In the genomic region with DNA sequence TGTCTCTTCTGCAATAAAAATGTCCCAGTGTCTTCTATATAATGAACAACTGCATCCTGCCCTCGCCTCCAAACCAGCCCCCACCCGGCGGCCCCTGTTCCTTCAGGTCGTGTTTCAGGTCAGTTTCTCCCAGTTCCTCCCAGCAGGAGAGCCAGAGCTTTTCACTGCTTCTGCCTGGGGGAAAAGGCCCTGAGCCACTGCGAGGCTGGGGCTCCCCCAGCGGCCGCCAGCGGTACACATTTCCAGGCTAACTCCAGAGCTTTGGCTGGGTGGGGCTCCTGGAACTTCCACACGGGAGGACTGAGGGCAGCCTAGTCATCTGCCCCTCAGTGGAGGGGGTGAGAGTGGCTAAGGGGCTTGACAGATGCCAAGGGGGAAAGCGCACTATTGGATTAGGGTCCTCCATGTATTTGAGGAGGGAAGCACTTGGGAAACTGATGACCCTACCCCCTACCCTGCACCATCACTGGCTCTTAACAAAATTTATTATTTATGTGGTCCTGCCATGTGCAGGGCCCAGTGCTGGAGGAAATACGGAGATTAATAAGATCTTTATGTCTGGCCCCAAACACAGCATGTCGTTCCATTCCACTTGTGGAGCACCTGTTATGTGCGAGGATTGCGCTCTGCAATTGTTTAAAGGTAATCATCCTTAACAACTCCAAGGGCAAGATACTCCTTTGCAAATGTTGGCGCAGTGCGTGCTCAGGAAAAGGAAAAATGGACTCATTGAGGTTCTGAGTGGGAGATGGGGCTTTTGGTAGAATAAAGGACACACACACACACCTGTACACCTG, we compare ENCODE assay signal across 8 cellular contexts. TPM values are rescaled to one million over a fixed set of nuclear protein-coding genes. Genes with fewer than 3 reads are reported as not detected.
DNase-seq lines count a peak whose midpoint lies in the region; ATAC-seq and TF ChIP-seq lines count a peak whose summit lies in the region.

No MANE protein-coding gene starts in this region.

- DNase-seq in AG04449 (ENCODE audit: low read depth, low spot score), result no peak
- peak; percentile 66 for DNase-seq in NCI-H226
- DNase-seq in activated CD4-positive, alpha-beta T cell treated with anti-CD3 and anti-CD28 coated beads, Interleukin-2, amount 50 U/mL, for 48 hours, result peak; percentile 48 to 56
- peak; percentile 51 to 59 for DNase-seq in fibroblast of lung (ENCODE audit: low read depth in 2 of 2)
- no peak for DNase-seq in NCI-H1436 (lab: John Stamatoyannopoulos, UW)

- H3K36me3 ChIP-seq in fibroblast of lung (ENCODE audit: control insufficient read depth, insufficient read depth, low read length), result no peaks in the 10 kb centered on the region

- H3K9me3 ChIP-seq in fibroblast of lung (ENCODE audit: control insufficient read depth, insufficient read depth, low read depth, low read length), result no peaks in the 10 kb centered on the region

- peak; percentile 57 for ATAC-seq in HG03064 (IDR thresholded peaks at IDR 0.05; ENCODE audit: low read depth, unreplicated experiment)

- no peaks in the 10 kb centered on the region for H3K79me2 ChIP-seq in fibroblast of lung (ENCODE audit: control insufficient read depth, insufficient read depth, low read length)

- H3K4me3 ChIP-seq in AG04449 (ENCODE audit: low read depth, low read length) (no peak overlapping the region), fibroblast of lung (replicated peaks in 1 of 4; ENCODE audit: control extremely low read depth in 1 of 4, insufficient read depth in 1 of 4, low read depth in 3 of 4, low read length in 4 of 4) (no peak overlapping the region)

- peaks cover 3% of the 10 kb centered on the region for H3K27me3 ChIP-seq in fibroblast of lung (ENCODE audit: control insufficient read depth, insufficient read depth, low read length)

- H3K9ac ChIP-seq in fibroblast of lung (ENCODE audit: insufficient read depth, low read length), result no peak overlapping the region

- no peak overlapping the region for H3K4me3 Mint-ChIP-seq in nephron

- peak; percentile 97 for TF ChIP-seq CTCF in AG04449 (IDR thresholded peaks at IDR 0.05; ENCODE audit: insufficient read depth, low read length, missing control alignments)
- peak; percentile 95 for TF ChIP-seq CTCF in GM12874 (IDR thresholded peaks at IDR 0.05; ENCODE audit: insufficient read depth, low read depth, low read length)
- peak; percentile 95 to 96 for TF ChIP-seq CTCF in fibroblast of lung (conservative IDR thresholded peaks at IDR 0.05 in 1 of 2, IDR thresholded peaks at IDR 0.05 in 1 of 2; ENCODE audit: low read depth in 1 of 2, low read length in 2 of 2)
- peak; percentile 85 to 93 (median 91) for TF ChIP-seq CTCF in nephron (IDR thresholded peaks at IDR 0.05; ENCODE audit: unreplicated experiment in 3 of 3)

- POLR2A ChIA-PET in AG04449 (lab: Yijun Ruan, JAX), result interaction anchor here (1.0 kb wide), 1 partner anchor 355 kb away, joined by 3 read pairs; no protein-coding TSS in a partner anchor

- CTCF ChIA-PET in AG04449 (lab: Yijun Ruan, JAX), result interaction anchor here (0.7 to 6.3 kb wide), 29 partner anchors 10 to 499 kb away, joined by 3 to 173 read pairs (median 4); partner anchors contain the start of gene CYS1

- H3K4me2 ChIP-seq in fibroblast of lung (ENCODE audit: extremely low read depth, insufficient read depth, low read length), result no peak overlapping the region

- H3K9me3 Mint-ChIP-seq in nephron, result no peaks in the 10 kb centered on the region

- H3K27ac ChIP-seq in fibroblast of lung (ENCODE audit: insufficient read depth, low read length), result no peak overlapping the region

- H3K36me3 Mint-ChIP-seq in nephron (ENCODE audit: low read depth), result no peaks in the 10 kb centered on the region

- no peak overlapping the region for H2AFZ ChIP-seq in fibroblast of lung (ENCODE audit: low read length)

- peaks cover 29% of the 10 kb centered on the region for H3K4me1 Mint-ChIP-seq in nephron

- H4K20me1 ChIP-seq in fibroblast of lung (ENCODE audit: control insufficient read depth, extremely low read depth, insufficient read depth, low read length), result no peaks in the 10 kb centered on the region

- peak overlapping the region; percentile 48 to 79 (median 61) for H3K27ac Mint-ChIP-seq in nephron

- peaks cover 26% of the 10 kb centered on the region for H3K27me3 Mint-ChIP-seq in nephron (ENCODE audit: low read depth)

- H3K4me1 ChIP-seq in fibroblast of lung (ENCODE audit: control insufficient read depth, extremely low read depth, insufficient read depth, low read length), result no peaks in the 10 kb centered on the region

RNA-seq across cellular contexts. Expression of gene CYS1, which starts 17.3 kb away (rescaled TPM):
- 1.5 and 5.1 TPM in 2 replicates for total RNA-seq in fibroblast of lung
- 0.31 and 0.37 TPM in 2 replicates for polyA plus RNA-seq in fibroblast of lung
- polyA plus RNA-seq in fibroblast of lung (2012), result 0.65 and 0.92 TPM in 2 replicates
- polyA minus RNA-seq in fibroblast of lung (ENCODE audit: low replicate concordance), result 0.39 TPM in 1 of 2 replicates, not detected in the other

RNA-seq across cellular contexts. Expression of gene RRM2, which starts 25.0 kb away (rescaled TPM):
- total RNA-seq in fibroblast of lung, result 1.5 and 6.1 TPM in 2 replicates
- polyA plus RNA-seq in fibroblast of lung, result 36.3 and 119 TPM in 2 replicates
- polyA plus RNA-seq in fibroblast of lung (2012), result 25.6 and 115 TPM in 2 replicates
- 7.6 and 36.1 TPM in 2 replicates for polyA minus RNA-seq in fibroblast of lung (ENCODE audit: low replicate concordance)

RNA-seq across cellular contexts. Expression of gene KLF11, which starts 54.2 kb away (rescaled TPM):
- total RNA-seq in fibroblast of lung, result 6.8 and 7.7 TPM in 2 replicates
- polyA plus RNA-seq in fibroblast of lung, result 5.9 and 6.3 TPM in 2 replicates
- 3.3 and 4.0 TPM in 2 replicates for polyA plus RNA-seq in fibroblast of lung (2012)
- polyA minus RNA-seq in fibroblast of lung (ENCODE audit: low replicate concordance), result 26.0 and 26.9 TPM in 2 replicates

Comparison
In these comparisons a context has a peak if more than half of its experiments do, and no peak if none do; other contexts are left out.
1. DNase-seq: peak in NCI-H226 (single experiment), activated CD4-positive, alpha-beta T cell treated with anti-CD3 and anti-CD28 coated beads, Interleukin-2, amount 50 U/mL, for 48 hours (2 of 2) and fibroblast of lung (2 of 2); none in AG04449 (single experiment) and NCI-H1436 (single experiment).
2. Peak in every context shown above with its lines, with median percentiles within 50 percentile points of each other: CTCF ChIP-seq.